In genomic region chr7:6577369-6578113, GRCh38 we compare ENCODE assay signal across 8 cellular contexts. TPM values are rescaled to one million over a fixed set of nuclear protein-coding genes. Genes with fewer than 3 reads are reported as not detected.
DNase-seq lines count a peak whose midpoint lies in the region; ATAC-seq and TF ChIP-seq lines count a peak whose summit lies in the region.

ZDHHC4 (plus strand) TSS chr7:6577454; CDS start chr7:6580562, 3,108 bp downstream.

- H3K27me3 ChIP-seq in BJ (ENCODE audit: control insufficient read depth, insufficient read depth, low read length) (no peaks in the 10 kb centered on the region), left lung (no peaks in the 10 kb centered on the region)

- no peaks in the 10 kb centered on the region for H3K9me3 ChIP-seq in left lung

- peaks cover 3% of the 10 kb centered on the region for H3K27me3 Mint-ChIP-seq in activated CD4-positive, alpha-beta T cell treated with anti-CD3 and anti-CD28 coated beads, Interleukin-2, amount 10 ng/mL, durations not matched to agents 24 days and 14 days

- peaks cover 18% of the 10 kb centered on the region for H3K4me1 Mint-ChIP-seq in activated CD4-positive, alpha-beta T cell treated with anti-CD3 and anti-CD28 coated beads, Interleukin-2, amount 10 ng/mL, durations not matched to agents 24 days and 14 days

- peak within 1 kb of the TSS; percentile 90 for H3K27ac Mint-ChIP-seq in activated CD4-positive, alpha-beta T cell treated with anti-CD3 and anti-CD28 coated beads, Interleukin-2, amount 10 ng/mL, durations not matched to agents 24 days and 14 days

- peak within 1 kb of the TSS; percentile 84 for H3K4me3 Mint-ChIP-seq in activated CD4-positive, alpha-beta T cell treated with anti-CD3 and anti-CD28 coated beads, Interleukin-2, amount 10 ng/mL, durations not matched to agents 24 days and 14 days

- peaks cover 0 to 10% of the 10 kb centered on the region in 2 donors for H3K4me1 ChIP-seq in left lung

- peak; percentile 22 for DNase-seq in BJ (ENCODE audit: low read depth)
- DNase-seq in GM19240 (ENCODE audit: insufficient read length, low spot score), result peak; percentile 99
- DNase-seq in NCI-H526 (lab: John Stamatoyannopoulos, UW), result peak; percentile 75 to 95
- DNase-seq in activated CD4-positive, alpha-beta T cell treated with anti-CD3 and anti-CD28 coated beads, Interleukin-2, amount 10 ng/mL, durations not matched to agents 24 days and 14 days, result peak; percentile 96
- DNase-seq in coronary artery (ENCODE audit: low spot score), result peak; percentile 91
- DNase-seq in left lung, result peak; percentile 90 to 96
- peak; percentile 82 for DNase-seq in stimulated activated CD4-positive, alpha-beta T cell treated with anti-CD3 and anti-CD28 coated beads, Interleukin-2, amount 100 ng/mL, for 4 hours (ENCODE audit: low read depth)

- H3K9me3 Mint-ChIP-seq in activated CD4-positive, alpha-beta T cell treated with anti-CD3 and anti-CD28 coated beads, Interleukin-2, amount 10 ng/mL, durations not matched to agents 24 days and 14 days, result no peaks in the 10 kb centered on the region

- intact Hi-C loops in activated CD4-positive, alpha-beta T cell treated with anti-CD3 and anti-CD28 coated beads, Interleukin-2, amount 10 ng/mL, durations not matched to agents 24 days and 14 days (cut with micrococcal nuclease), result loop anchor here (1.0 to 5.0 kb wide), 2 partner anchors 13 to 60 kb away; partner anchors contain the start of genes INTS15 and ZNF316
- intact Hi-C loops in left lung (cut with DNase I), result loop anchor here in 1 of 2 donors (10.0 kb wide), 1 partner anchor 63 kb away; no protein-coding TSS in a partner anchor

- POLR2A ChIA-PET in BJ (lab: Charles Lee), result interaction anchor here (0.6 kb wide), 2 partner anchors 39 to 61 kb away, joined by 3 to 9 read pairs; no protein-coding TSS in a partner anchor

- peaks cover 25% of the 10 kb centered on the region for H3K36me3 Mint-ChIP-seq in activated CD4-positive, alpha-beta T cell treated with anti-CD3 and anti-CD28 coated beads, Interleukin-2, amount 10 ng/mL, durations not matched to agents 24 days and 14 days (ENCODE audit: low read depth)

- TF ChIP-seq CTCF in BJ (IDR thresholded peaks at IDR 0.05; ENCODE audit: insufficient read depth, low read depth, low read length) (no peak), coronary artery (IDR thresholded peaks at IDR 0.05) (no peak), left lung (IDR thresholded peaks at IDR 0.05) (no peak)

- ATAC-seq in HG03457 (IDR thresholded peaks at IDR 0.05; ENCODE audit: unreplicated experiment) (peak; percentile 96), left lung (peak; percentile 99)

- H3K27ac ChIP-seq in coronary artery (peak within 1 kb of the TSS; percentile 85 to 95), left lung (peak within 1 kb of the TSS; percentile 87 to 91)

- CTCF ChIA-PET in BJ (lab: Yijun Ruan, JAX), result interaction anchor here (1.0 to 1.5 kb wide), 3 partner anchors 11 to 26 kb away, joined by 4 to 18 read pairs (median 5); partner anchors contain the start of gene INTS15

- H3K4me3 ChIP-seq in BJ (ENCODE audit: low read depth, low read length), result peak within 1 kb of the TSS; percentile 73
- H3K4me3 ChIP-seq in coronary artery, result peak within 1 kb of the TSS; percentile 80
- peak within 1 kb of the TSS; percentile 58 to 63 for H3K4me3 ChIP-seq in left lung

- H3K36me3 ChIP-seq in BJ (ENCODE audit: control insufficient read depth, insufficient read depth, low read length) (peaks cover 6% of the 10 kb centered on the region), left lung (peaks cover 0 to 34% of the 10 kb centered on the region in 2 donors)

RNA-seq across cellular contexts. Expression of gene ZDHHC4, which starts in this region (rescaled TPM):
- 113 and 116 TPM in 2 replicates for polyA plus RNA-seq in BJ (2011; rRNA removed)
- 54.5 and 86.3 TPM in 2 replicates for polyA minus RNA-seq in BJ (2011; rRNA and poly(A)+ RNA removed)
- total RNA-seq in activated CD4-positive, alpha-beta T cell treated with anti-CD3 and anti-CD28 coated beads, Interleukin-2, amount 10 ng/mL, durations not matched to agents 24 days and 14 days, result 26.7 and 28.3 TPM in 2 replicates
- total RNA-seq in left lung, result 10 to 100 TPM; 54.5 to 60.2 TPM

Comparison
In these comparisons a context has a peak if more than half of its experiments do, and no peak if none do; other contexts are left out.
1. Peak in every context shown above with its lines: DNase-seq, ATAC-seq, H3K4me3 ChIP-seq and H3K27ac ChIP-seq.
2. DNase-seq: peak in every context shown above with its lines; median percentile 99 in GM19240; 96 in activated CD4-positive, alpha-beta T cell treated with anti-CD3 and anti-CD28 coated beads, Interleukin-2, amount 10 ng/mL, durations not matched to agents 24 days and 14 days; 93 in left lung; 91 in coronary artery; 85 in NCI-H526; 82 in stimulated activated CD4-positive, alpha-beta T cell treated with anti-CD3 and anti-CD28 coated beads, Interleukin-2, amount 100 ng/mL, for 4 hours; 22 in BJ.